ENCODE assay signal across 1 cellular context in the genomic region with DNA sequence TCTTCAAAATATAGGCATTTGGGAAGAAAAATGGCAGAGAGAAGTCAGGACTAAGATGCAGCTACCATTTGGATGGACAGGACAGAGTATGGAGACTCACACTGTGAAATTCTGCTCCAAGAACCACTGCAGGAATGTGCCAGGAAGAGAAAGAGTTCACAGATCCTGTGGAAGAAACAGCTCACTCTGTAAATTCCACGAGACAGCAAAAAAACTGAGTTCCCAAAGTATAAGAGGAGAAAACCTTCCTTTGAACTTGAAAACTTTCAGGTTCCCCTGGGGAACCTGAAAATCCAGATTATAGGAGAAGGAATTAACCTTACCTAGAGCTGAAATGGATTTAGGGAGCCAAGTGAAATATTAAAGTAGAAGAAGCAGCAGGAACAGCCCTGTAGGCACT.
A peak's percentile ranks its signal among the peaks of the same experiment; 100 is the strongest.
TF ChIP-seq lines count a peak whose summit lies in the region.

No MANE protein-coding gene starts in this region.

TF ChIP-seq in H1, 55 proteins besides CTCF, POLR2A, EP300 and RAD21:
- TF ChIP-seq JUN (IDR thresholded peaks at IDR 0.05; ENCODE audit: low read depth, low read length) (no peak), MAFK (IDR thresholded peaks at IDR 0.05; ENCODE audit: low read depth, low read length) (peak; percentile 32; the same call in 1 of the 2 replicates)
TF ChIP-seq in H1: peak in this region for 1.
